9 cellular contexts compared by ENCODE assay signal in genomic region chr16:25030420-25031131, GRCh38. TPM values are rescaled to one million over a fixed set of nuclear protein-coding genes. Genes with fewer than 3 reads are reported as not detected.
A peak's percentile ranks its signal among the peaks of the same experiment; 100 is the strongest.
DNase-seq lines count a peak whose midpoint lies in the region; ATAC-seq and TF ChIP-seq lines count a peak whose summit lies in the region.
"Had no signal": no experiment of that assay in that cellular context is flagged by ENCODE, and none has a peak within 500 bp of the region (broad histone marks: within the 10 kb centered on the region; RNA-seq: fewer than 3 reads in every experiment).

No MANE protein-coding gene starts in this region.

- no peak overlapping the region for H3K4me2 ChIP-seq in neuronal stem cell (ENCODE audit: insufficient read depth, low read length, poor library complexity, severe bottlenecking)

- H3K9ac ChIP-seq in adipocyte (ENCODE audit: low read length) (no peak overlapping the region), neuronal stem cell (ENCODE audit: low read depth, low read length, poor library complexity) (no peak overlapping the region)

- no peak overlapping the region for H2BK5ac ChIP-seq in neuronal stem cell (ENCODE audit: low read length)

- H3K79me1 ChIP-seq in neuronal stem cell (ENCODE audit: low read depth, low read length) = no peaks in the 10 kb centered on the region

- no peak overlapping the region for H4K8ac ChIP-seq in neuronal stem cell (ENCODE audit: low read depth, low read length)

- no peaks in the 10 kb centered on the region for H3K36me3 ChIP-seq in adipocyte (ENCODE audit: control insufficient read depth, insufficient read depth, low read length, severe bottlenecking)
- H3K36me3 ChIP-seq in neuronal stem cell (replicated peaks in 1 of 2; ENCODE audit: control insufficient read depth in 2 of 2, insufficient read depth in 2 of 2, low read length in 2 of 2) = no peaks in the 10 kb centered on the region
- H3K36me3 ChIP-seq in vagina = no peaks in the 10 kb centered on the region

- H3K18ac ChIP-seq in neuronal stem cell (ENCODE audit: low read length) = no peak overlapping the region

- ATAC-seq in GM18868 (IDR thresholded peaks at IDR 0.05; ENCODE audit: unreplicated experiment) = peak; percentile 40
- ATAC-seq in HG03025 (IDR thresholded peaks at IDR 0.05; ENCODE audit: low FRiP score, unreplicated experiment) = peak; percentile 28
- no peak for ATAC-seq in HG03039 (IDR thresholded peaks at IDR 0.05; ENCODE audit: unreplicated experiment)

- WGBS in neuronal stem cell (ENCODE audit: extremely low coverage in 2 of 2, insufficient read length in 2 of 2, insufficient replicate concordance in 1 of 2), 2 donors = no CpG with 5 or more reads among the region's 10 CpGs

- no peak overlapping the region for H3K23ac ChIP-seq in neuronal stem cell (ENCODE audit: low read depth, low read length, poor library complexity)

- DNase-seq in adipocyte (ENCODE audit: low read depth) (no peak), neuronal stem cell (ENCODE audit: low spot score) (no peak), vagina (ENCODE audit: extremely low spot score in 2 of 2) (no peak), mucosa of gallbladder (ENCODE audit: low spot score) (no peak), NCI-H510A (lab: John Stamatoyannopoulos, UW) (no peak)

- H2BK15ac ChIP-seq in neuronal stem cell (ENCODE audit: low read length) = no peak overlapping the region

- H2AFZ ChIP-seq in neuronal stem cell (ENCODE audit: low read length) = peak overlapping the region; percentile 94

- no peak overlapping the region for H3K14ac ChIP-seq in neuronal stem cell (ENCODE audit: low read length)

- intact Hi-C loops in vagina (cut with DNase I) = no loop called here

- no peak overlapping the region for H2BK12ac ChIP-seq in neuronal stem cell (ENCODE audit: low read length)

- H4K91ac ChIP-seq in neuronal stem cell (ENCODE audit: low read depth, low read length, poor library complexity) = no peak overlapping the region

- no peak overlapping the region for H2AK5ac ChIP-seq in neuronal stem cell (ENCODE audit: low read depth, low read length)

- H3K4ac ChIP-seq in neuronal stem cell (ENCODE audit: low read length) = no peak overlapping the region

- no peak overlapping the region for H3K27ac ChIP-seq in neuronal stem cell (replicated peaks; ENCODE audit: low read length)
- H3K27ac ChIP-seq in vagina = no peak overlapping the region
- H3K27ac ChIP-seq: epithelial cell of prostate had no signal

- H3K4me1 ChIP-seq in adipocyte (ENCODE audit: control insufficient read depth, insufficient read depth, low read length) = peaks cover 13% of the 10 kb centered on the region
- peaks cover 6 to 7% of the 10 kb centered on the region in 2 donors for H3K4me1 ChIP-seq in neuronal stem cell (ENCODE audit: control insufficient read depth in 2 of 2, insufficient read depth in 1 of 2, low read depth in 1 of 2, low read length in 2 of 2)
- peaks cover 20% of the 10 kb centered on the region for H3K4me1 ChIP-seq in vagina

- H3K4me3 ChIP-seq in adipocyte (ENCODE audit: low read length) (peak overlapping the region; percentile 97), neuronal stem cell (ENCODE audit: low read length in 2 of 2) (no peak overlapping the region), vagina (peak overlapping the region in 1 of 2 donors; percentile 89)

- H3K9me3 ChIP-seq in adipocyte (ENCODE audit: control insufficient read depth, low read length) (no peaks in the 10 kb centered on the region), neuronal stem cell (replicated peaks in 1 of 2; ENCODE audit: control insufficient read depth in 2 of 2, insufficient read depth in 1 of 2, low read depth in 1 of 2, low read length in 2 of 2) (no peaks in the 10 kb centered on the region), vagina (no peaks in the 10 kb centered on the region)

- no peak for TF ChIP-seq CTCF in vagina (IDR thresholded peaks at IDR 0.05)

- no peak for TF ChIP-seq POLR2A in vagina (IDR thresholded peaks at IDR 0.05)

- no peak overlapping the region for H2BK120ac ChIP-seq in neuronal stem cell (ENCODE audit: low read depth, low read length)

- no peaks in the 10 kb centered on the region for H3K27me3 ChIP-seq in adipocyte (replicated peaks; ENCODE audit: control insufficient read depth, insufficient read depth, low read length)
- H3K27me3 ChIP-seq in neuronal stem cell (ENCODE audit: control insufficient read depth in 3 of 3, insufficient read depth in 3 of 3, low read depth in 1 of 3, low read length in 3 of 3) = no peaks in the 10 kb centered on the region
- H3K27me3 ChIP-seq in vagina = no peaks in the 10 kb centered on the region

RNA-seq across cellular contexts. Expression of gene ARHGAP17, which starts 15.4 kb away (rescaled TPM):
- polyA plus RNA-seq in neuronal stem cell (2013, experiment 1 of 2) = 63.9 TPM
- 64.4 TPM for polyA plus RNA-seq in neuronal stem cell (2013, experiment 2 of 2)
- total RNA-seq in vagina (52.1 TPM), mucosa of gallbladder (72.9 TPM)
